22 cellular contexts compared by ENCODE assay signal in genomic region chr13:62663767-62664166, GRCh38.
"Had no signal": no experiment of that assay in that cellular context is flagged by ENCODE, and none has a peak within 500 bp of the region (broad histone marks: within the 10 kb centered on the region; RNA-seq: fewer than 3 reads in every experiment).

No MANE protein-coding gene starts in this region.

- H3K36me3 Mint-ChIP-seq: activated naive CD4-positive, alpha-beta T cell treated with anti-CD3 and anti-CD28 coated beads, Interleukin-2, amount 50 U/mL, for 24 hours had no signal

- H3K27me3 ChIP-seq: breast epithelium had no signal

- H3K9me3 Mint-ChIP-seq: activated naive CD4-positive, alpha-beta T cell treated with anti-CD3 and anti-CD28 coated beads, Interleukin-2, amount 50 U/mL, for 24 hours had no signal

- H3K27ac ChIP-seq: breast epithelium, SK-N-MC, WERI-Rb-1 had no signal

- H3K9me3 ChIP-seq: breast epithelium had no signal

- H3K4me3 ChIP-seq: breast epithelium, SK-N-MC had no signal

- ATAC-seq: activated CD4-positive, CD25-positive, alpha-beta regulatory T cell treated with anti-CD3 and anti-CD28 coated beads, Interleukin-2, amount 50 U/mL, for 24 hours; activated CD8-positive, alpha-beta T cell treated with anti-CD3 and anti-CD28 coated beads, Interleukin-2, amount 10 ng/mL, durations not matched to agents 7 days and 5 days; PC-3 had no signal

- H3K4me1 Mint-ChIP-seq: activated naive CD4-positive, alpha-beta T cell treated with anti-CD3 and anti-CD28 coated beads, Interleukin-2, amount 50 U/mL, for 24 hours had no signal

- H3K27me3 Mint-ChIP-seq: activated naive CD4-positive, alpha-beta T cell treated with anti-CD3 and anti-CD28 coated beads, Interleukin-2, amount 50 U/mL, for 24 hours had no signal

- H3K4me3 Mint-ChIP-seq: activated CD8-positive, alpha-beta T cell treated with anti-CD3 and anti-CD28 coated beads, Interleukin-2, amount 10 ng/mL, durations not matched to agents 7 days and 5 days; activated naive CD4-positive, alpha-beta T cell treated with anti-CD3 and anti-CD28 coated beads, Interleukin-2, amount 50 U/mL, for 24 hours had no signal

- H3K27ac Mint-ChIP-seq: activated CD8-positive, alpha-beta T cell treated with anti-CD3 and anti-CD28 coated beads, Interleukin-2, amount 10 ng/mL, durations not matched to agents 7 days and 5 days; activated naive CD4-positive, alpha-beta T cell treated with anti-CD3 and anti-CD28 coated beads, Interleukin-2, amount 50 U/mL, for 24 hours had no signal

- H3K36me3 ChIP-seq: breast epithelium, WERI-Rb-1 had no signal

- DNase-seq: activated CD4-positive, alpha-beta T cell treated with anti-CD3 and anti-CD28 coated beads for 4 hours; activated CD8-positive, alpha-beta memory T cell treated with anti-CD3 and anti-CD28 coated beads, Interleukin-2, amount 50 U/mL, for 48 hours; activated CD8-positive, alpha-beta T cell treated with anti-CD3 and anti-CD28 coated beads, Interleukin-2, amount 10 ng/mL, durations not matched to agents 7 days and 5 days; activated naive CD4-positive, alpha-beta T cell; activated T-cell treated with anti-CD3 and anti-CD28 coated beads, Interleukin-2, amount 50 U/mL, for 1 hour; aorta; caudate nucleus; NCI-H1048; NCI-H146; NCI-H187 treated with DMSO at 0.1 percent for 48 hours; NCI-H2081 treated with DMSO at 0.1 percent for 48 hours; NCI-H446 treated with DMSO at 0.1 percent for 48 hours; NCI-H748 treated with DMSO at 0.1 percent for 48 hours; NK-92 treated with Interleukin-12 subunit alpha and Interleukin-12 subunit beta, amount 100 ng/mL, for 24 hours; PC-3; SHP77 treated with DMSO at 0.1 percent for 48 hours; T-helper 1 cell; WERI-Rb-1 had no signal

- H3K4me1 ChIP-seq: breast epithelium had no signal
